35 cellular contexts compared by ENCODE assay signal in the genomic region with DNA sequence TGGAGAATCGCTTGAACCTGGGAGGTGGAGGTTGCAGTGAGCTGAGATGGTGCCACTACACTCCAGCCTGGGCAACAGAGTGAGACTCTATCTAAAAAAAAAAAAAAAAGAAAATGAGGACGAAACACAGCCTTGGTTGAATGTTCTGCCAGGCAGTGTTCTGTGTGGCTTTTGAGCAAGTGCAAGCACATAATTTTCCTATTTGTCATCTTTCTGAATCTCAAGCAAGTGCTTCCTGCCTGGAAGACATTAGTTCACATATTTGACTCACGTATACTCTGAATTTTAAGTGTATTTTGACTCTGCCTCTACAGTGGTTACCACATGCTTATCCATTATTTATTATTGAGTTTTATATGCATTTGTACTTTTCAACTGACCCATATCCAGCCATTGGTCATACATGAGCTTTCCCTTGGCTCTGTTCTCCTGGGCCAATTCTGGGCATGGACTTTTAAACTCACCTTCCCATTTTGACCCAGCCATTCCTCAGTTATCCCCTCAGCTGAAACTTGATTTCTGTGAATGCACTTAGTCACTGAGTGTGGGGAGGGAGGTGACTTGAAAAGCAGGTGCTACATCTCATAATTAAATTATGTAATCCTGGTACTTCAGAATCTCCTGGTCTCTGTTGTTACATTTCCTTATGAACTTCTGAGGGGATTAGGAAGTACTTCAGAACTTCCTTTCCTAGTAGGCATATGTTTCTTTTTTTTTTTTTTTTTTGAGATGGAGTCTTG. TPM values are rescaled to one million over a fixed set of nuclear protein-coding genes. Genes with fewer than 3 reads are reported as not detected.
DNase-seq lines count a peak whose midpoint lies in the region; TF ChIP-seq lines count a peak whose summit lies in the region.
"Had no signal": no experiment of that assay in that cellular context is flagged by ENCODE, and none has a peak within 500 bp of the region (broad histone marks: within the 10 kb centered on the region; RNA-seq: fewer than 3 reads in every experiment).

No MANE protein-coding gene starts in this region.

- H3K27me3 ChIP-seq in mammary epithelial cell (ENCODE audit: insufficient read depth, low read length) (no peaks in the 10 kb centered on the region), breast epithelium (no peaks in the 10 kb centered on the region), kidney epithelial cell (ENCODE audit: control insufficient read depth, insufficient read depth, low read length) (no peaks in the 10 kb centered on the region)
- H3K27me3 ChIP-seq: cardiac muscle cell, esophagus muscularis mucosa, suprapubic skin had no signal

- dilution Hi-C loops in mammary epithelial cell (cut with HindIII; ENCODE audit: low sequenced_read_pairs) = no loop called here

- no peaks in the 10 kb centered on the region for H4K20me1 ChIP-seq in mammary epithelial cell (ENCODE audit: insufficient read depth, low read length)

- in situ Hi-C loops in mammary epithelial cell (cut with MboI; ENCODE audit: low sequenced_read_pairs in 2 of 2) = no loop called here
- in situ Hi-C loops in astrocyte of the spinal cord (cut with HindIII; ENCODE audit: low sequenced_read_pairs) = no loop called here

- no peak overlapping the region for H3K4me3 ChIP-seq in mammary epithelial cell (replicated peaks in 1 of 3; ENCODE audit: insufficient read depth in 1 of 3, low read depth in 2 of 3, low read length in 3 of 3)
- H3K4me3 ChIP-seq in breast epithelium = no peak overlapping the region
- H3K4me3 ChIP-seq in astrocyte of the spinal cord (ENCODE audit: low read depth, low read length) = no peak overlapping the region
- H3K4me3 ChIP-seq in kidney epithelial cell (ENCODE audit: low read depth, low read length) = no peak overlapping the region
- no peak overlapping the region for H3K4me3 ChIP-seq in lower leg skin (ENCODE audit: low read depth, poor library complexity, severe bottlenecking)
- H3K4me3 ChIP-seq: cardiac muscle cell, coronary artery, esophagus muscularis mucosa, gastroesophageal sphincter, psoas muscle, suprapubic skin had no signal

- no peak overlapping the region for H2AFZ ChIP-seq in mammary epithelial cell (ENCODE audit: low read depth, low read length)

- CTCF ChIA-PET in mammary epithelial cell (lab: Charles Lee; ENCODE audit: low non-redundant PET) = no interaction called here

- TF ChIP-seq POLR2A in breast epithelium (IDR thresholded peaks at IDR 0.05) (no peak), lower leg skin (IDR thresholded peaks at IDR 0.05) (no peak)

- H3K36me3 ChIP-seq in mammary epithelial cell (ENCODE audit: insufficient read depth, low read length) = no peaks in the 10 kb centered on the region
- H3K36me3 ChIP-seq in breast epithelium = no peaks in the 10 kb centered on the region
- H3K36me3 ChIP-seq in kidney epithelial cell (ENCODE audit: control insufficient read depth, insufficient read depth, low read length) = no peaks in the 10 kb centered on the region
- H3K36me3 ChIP-seq: cardiac muscle cell, esophagus muscularis mucosa, gastroesophageal sphincter, suprapubic skin had no signal

- no peak overlapping the region for H3K4me2 ChIP-seq in mammary epithelial cell (ENCODE audit: insufficient read depth, low read depth, low read length)
- H3K4me2 ChIP-seq: KMS-11 had no signal

- no peak for TF ChIP-seq CTCF in mammary epithelial cell (conservative IDR thresholded peaks at IDR 0.05 in 1 of 2, IDR thresholded peaks at IDR 0.05 in 1 of 2; ENCODE audit: extremely low read depth in 1 of 2, insufficient read depth in 1 of 2, low read depth in 1 of 2, low read length in 2 of 2)
- no peak for TF ChIP-seq CTCF in breast epithelium (IDR thresholded peaks at IDR 0.05)
- TF ChIP-seq CTCF in astrocyte of the spinal cord (IDR thresholded peaks at IDR 0.05; ENCODE audit: low read depth, low read length) = no peak
- no peak for TF ChIP-seq CTCF in kidney epithelial cell (IDR thresholded peaks at IDR 0.05; ENCODE audit: insufficient read depth, low read length, poor library complexity, severe bottlenecking)
- TF ChIP-seq CTCF in lower leg skin (IDR thresholded peaks at IDR 0.05) = no peak

- H3K9ac ChIP-seq in mammary epithelial cell (ENCODE audit: insufficient read depth, low read length) = no peak overlapping the region
- H3K9ac ChIP-seq: KMS-11 had no signal

- DNase-seq in mammary epithelial cell (peak; percentile 2), breast epithelium (ENCODE audit: low spot score in 2 of 2) (no peak), astrocyte of the spinal cord (ENCODE audit: low read depth, low spot score) (peak; percentile 7), kidney epithelial cell (ENCODE audit: low read depth) (peak; percentile 71), H4 (ENCODE audit: low spot score) (no peak), lower leg skin (ENCODE audit: low spot score in 2 of 2) (no peak)
- no peak for DNase-seq in activated CD8-positive, alpha-beta memory T cell treated with anti-CD3 and anti-CD28 coated beads for 24 hours
- DNase-seq in activated CD8-positive, alpha-beta memory T cell treated with anti-CD3 and anti-CD28 coated beads, Interleukin-2, amount 50 U/mL, for 4 hours = no peak
- DNase-seq: 8988T; activated CD4-positive, alpha-beta T cell treated with anti-CD3 and anti-CD28 coated beads for 36 hours; activated naive CD4-positive, alpha-beta T cell; activated T-cell treated with anti-CD3 and anti-CD28 coated beads, Interleukin-2, amount 50 U/mL, for 48 hours; AML-193; CD4-positive, alpha-beta T cell; DMS 273 treated with DMSO at 0.1 percent for 48 hours; effector memory CD8-positive, alpha-beta T cell; GDM1; hippocampal formation; naive thymus-derived CD8-positive, alpha-beta T cell; NCI-H1436 treated with DMSO at 0.1 percent for 48 hours; NCI-H2107; NCI-H446; NCI-H774; occipital lobe; psoas muscle; stimulated activated naive CD4-positive, alpha-beta T cell; T-helper 2 cell had no signal

- H3K27ac ChIP-seq in mammary epithelial cell (ENCODE audit: insufficient read depth, low read depth, low read length) (no peak overlapping the region), breast epithelium (no peak overlapping the region)
- H3K27ac ChIP-seq: cardiac muscle cell, coronary artery, esophagus muscularis mucosa, gastroesophageal sphincter, KMS-11, psoas muscle, suprapubic skin had no signal

- WGBS in mammary epithelial cell (ENCODE audit: low coverage, missing lambda C conversion rate) = 58% methylated on average over 3 of the region's 3 CpGs
- 60 to 62% methylated on average over 3 of the region's 3 CpGs for WGBS in lower leg skin, 2 donors

- no peaks in the 10 kb centered on the region for H3K9me3 ChIP-seq in mammary epithelial cell (replicated peaks; ENCODE audit: insufficient read depth, low read length)
- H3K9me3 ChIP-seq in breast epithelium = no peaks in the 10 kb centered on the region
- H3K9me3 ChIP-seq: esophagus muscularis mucosa, gastroesophageal sphincter, psoas muscle, suprapubic skin had no signal

- H3K79me2 ChIP-seq in mammary epithelial cell (ENCODE audit: insufficient read depth, low read length) = no peaks in the 10 kb centered on the region

- no peaks in the 10 kb centered on the region for H3K4me1 ChIP-seq in mammary epithelial cell (ENCODE audit: insufficient read depth, low read length)
- no peaks in the 10 kb centered on the region for H3K4me1 ChIP-seq in breast epithelium
- H3K4me1 ChIP-seq: esophagus muscularis mucosa, gastroesophageal sphincter, psoas muscle, suprapubic skin had no signal

- BruUV-seq in mammary epithelial cell (replicated peaks; lab: Mats Ljungman, UMichigan) = no TSS peak

- intact Hi-C loops in mammary epithelial cell (cut with micrococcal nuclease) = no loop called here
- intact Hi-C loops in breast epithelium (cut with DNase I; ENCODE audit: low total_unique reads) = no loop called here
- intact Hi-C loops in lower leg skin (cut with DNase I; ENCODE audit: low total_unique reads) = no loop called here

RNA-seq across cellular contexts. Expression of gene OR10G2, which starts 8.1 kb away (rescaled TPM):
- total RNA-seq in mammary epithelial cell = not detected
- not detected for polyA plus RNA-seq in mammary epithelial cell
- not detected for polyA minus RNA-seq in mammary epithelial cell
- total RNA-seq in breast epithelium = not detected
- not detected in 2 replicates for total RNA-seq in kidney epithelial cell
- not detected in 2 replicates for total RNA-seq in H4 (2014; rRNA removed; shearing (Covaris generic))
- total RNA-seq in lower leg skin = not detected
- total RNA-seq: activated CD4-positive, alpha-beta T cell treated with anti-CD3 and anti-CD28 coated beads for 36 hours; cardiac muscle cell; CD4-positive, alpha-beta T cell; esophagus muscularis mucosa; gastroesophageal sphincter; left lobe of liver; naive thymus-derived CD8-positive, alpha-beta T cell; occipital lobe; psoas muscle; suprapubic skin; urinary bladder had no signal
- polyA plus RNA-seq: cardiac muscle cell, psoas muscle, urinary bladder had no signal

RNA-seq across cellular contexts. Expression of gene OR4E2, which starts 27.0 kb away (rescaled TPM):
- total RNA-seq in mammary epithelial cell = not detected
- polyA plus RNA-seq in mammary epithelial cell = not detected
- not detected for polyA minus RNA-seq in mammary epithelial cell
- total RNA-seq in breast epithelium = not detected
- total RNA-seq in kidney epithelial cell = not detected in 2 replicates
- not detected in 2 replicates for total RNA-seq in H4 (2014; rRNA removed; shearing (Covaris generic))
- total RNA-seq in lower leg skin = not detected
- total RNA-seq: activated CD4-positive, alpha-beta T cell treated with anti-CD3 and anti-CD28 coated beads for 36 hours; cardiac muscle cell; CD4-positive, alpha-beta T cell; esophagus muscularis mucosa; gastroesophageal sphincter; left lobe of liver; naive thymus-derived CD8-positive, alpha-beta T cell; occipital lobe; psoas muscle; suprapubic skin; urinary bladder had no signal
- polyA plus RNA-seq: cardiac muscle cell; naive thymus-derived CD8-positive, alpha-beta T cell; psoas muscle; urinary bladder had no signal

RNA-seq across cellular contexts. Expression of gene OR10G3, which starts 46.8 kb away (rescaled TPM):
- total RNA-seq in mammary epithelial cell (not detected), breast epithelium (not detected), kidney epithelial cell (not detected in 2 replicates), lower leg skin (not detected)
- polyA plus RNA-seq in mammary epithelial cell = not detected
- not detected for polyA minus RNA-seq in mammary epithelial cell
- not detected in 2 replicates for total RNA-seq in H4 (2014; rRNA removed; shearing (Covaris generic))
- total RNA-seq: activated CD4-positive, alpha-beta T cell treated with anti-CD3 and anti-CD28 coated beads for 36 hours; cardiac muscle cell; CD4-positive, alpha-beta T cell; esophagus muscularis mucosa; gastroesophageal sphincter; left lobe of liver; naive thymus-derived CD8-positive, alpha-beta T cell; occipital lobe; psoas muscle; suprapubic skin; urinary bladder had no signal
- polyA plus RNA-seq: cardiac muscle cell; naive thymus-derived CD8-positive, alpha-beta T cell; psoas muscle; urinary bladder had no signal

RNA-seq across cellular contexts. Expression of gene OR4E1, which starts 47.0 kb away (rescaled TPM):
- total RNA-seq in mammary epithelial cell = not detected
- polyA plus RNA-seq in mammary epithelial cell = not detected
- not detected for polyA minus RNA-seq in mammary epithelial cell
- total RNA-seq in breast epithelium = not detected
- total RNA-seq in kidney epithelial cell = not detected in 2 replicates
- total RNA-seq in H4 (2014; rRNA removed; shearing (Covaris generic)) = not detected in 2 replicates
- not detected for total RNA-seq in lower leg skin
- total RNA-seq: cardiac muscle cell; CD4-positive, alpha-beta T cell; esophagus muscularis mucosa; gastroesophageal sphincter; left lobe of liver; occipital lobe; psoas muscle; suprapubic skin; urinary bladder had no signal
- polyA plus RNA-seq: cardiac muscle cell; naive thymus-derived CD8-positive, alpha-beta T cell; psoas muscle; urinary bladder had no signal

Comparison
In these comparisons a context has a peak if more than half of its experiments do, and no peak if none do; other contexts are left out.
1. DNase-seq: peak in mammary epithelial cell (single experiment), astrocyte of the spinal cord (single experiment) and kidney epithelial cell (single experiment); none in breast epithelium (0 of 2), H4 (single experiment), activated CD8-positive, alpha-beta memory T cell treated with anti-CD3 and anti-CD28 coated beads for 24 hours (single experiment), activated CD8-positive, alpha-beta memory T cell treated with anti-CD3 and anti-CD28 coated beads, Interleukin-2, amount 50 U/mL, for 4 hours (single experiment) and lower leg skin (0 of 2).